ENCODE assay signal across 7 cellular contexts in the genomic region with DNA sequence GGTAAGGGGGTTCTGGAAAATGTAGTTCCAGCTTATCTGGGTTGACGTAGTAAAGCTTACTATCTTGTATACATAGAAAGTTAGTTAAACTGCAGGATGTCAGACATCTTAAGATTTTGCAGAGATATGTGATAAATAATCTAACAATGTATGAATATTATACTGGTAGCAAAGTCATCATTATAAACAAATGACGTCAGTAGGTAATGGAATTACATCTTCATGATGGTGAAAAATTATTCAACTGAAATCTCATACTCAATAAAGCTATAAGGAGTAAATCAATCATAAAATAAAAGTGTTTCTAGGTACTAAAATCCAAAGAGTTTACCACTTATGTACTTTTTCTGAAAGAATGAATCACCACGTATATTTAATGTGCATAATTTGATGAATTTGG.
"Had no signal": no experiment of that assay in that cellular context is flagged by ENCODE, and none has a peak within 500 bp of the region (broad histone marks: within the 10 kb centered on the region; RNA-seq: fewer than 3 reads in every experiment).

No MANE protein-coding gene starts in this region.

- ATAC-seq: K562 had no signal

- H3K9ac ChIP-seq: KMS-11 had no signal

- H3K27ac ChIP-seq: HL-60, KMS-11 had no signal

- FAIRE-seq: HTR-8/SVneo, K562 had no signal

- H3K4me3 ChIP-seq: K562 had no signal

- H3K4me2 ChIP-seq: KMS-11 had no signal

- DNase-seq: IMR-90, KBM-7, KG1 had no signal
